Comparison of ENCODE assay signal across 35 cellular contexts in genomic region chr20:17210387-17210786, GRCh38. TPM values are rescaled to one million over a fixed set of nuclear protein-coding genes. Genes with fewer than 3 reads are reported as not detected.
"Had no signal": no experiment of that assay in that cellular context is flagged by ENCODE, and none has a peak within 500 bp of the region (broad histone marks: within the 10 kb centered on the region; RNA-seq: fewer than 3 reads in every experiment).

No MANE protein-coding gene starts in this region.

- H3K27me3 ChIP-seq: MG63 had no signal

- DNase-seq: Karpas-422, Kasumi-1, MG63, MM.1S, NCI-H1048, NCI-H1092, NCI-H1092 treated with DMSO at 0.1 percent for 48 hours, NCI-H1105, NCI-H1105 treated with DMSO at 0.1 percent for 48 hours, NCI-H1417, NCI-H1417 treated with DMSO at 0.1 percent for 48 hours, NCI-H1436, NCI-H1436 treated with DMSO at 0.1 percent for 48 hours, NCI-H146, NCI-H1694, NCI-H1694 treated with DMSO at 0.1 percent for 48 hours, NCI-H187, NCI-H187 treated with DMSO at 0.1 percent for 48 hours, NCI-H1930, NCI-H2029, NCI-H2029 treated with DMSO at 0.1 percent for 48 hours, NCI-H2081, NCI-H2081 treated with DMSO at 0.1 percent for 48 hours, NCI-H2107, NCI-H2171, NCI-H2171 treated with DMSO at 0.1 percent for 48 hours, NCI-H2227 treated with DMSO at 0.1 percent for 48 hours, NCI-H226, NCI-H345, NCI-H446, NCI-H446 treated with DMSO at 0.1 percent for 48 hours, NCI-H510A, NCI-H510A treated with DMSO at 0.1 percent for 48 hours had no signal

- H3K4me3 ChIP-seq: MG63 had no signal

- H3K9me3 ChIP-seq: MG63 had no signal

- H3K36me3 ChIP-seq: MG63 had no signal

RNA-seq across cellular contexts. Expression of gene PCSK2, which starts 16.5 kb away (rescaled TPM):
- total RNA-seq: LHCN-M2, MCF 10A had no signal
